ENCODE assay signal across 8 cellular contexts in genomic region chr4:118352843-118353373, GRCh38.
A peak's percentile ranks its signal among the peaks of the same experiment; 100 is the strongest.
DNase-seq lines count a peak whose midpoint lies in the region; ATAC-seq lines count a peak whose summit lies in the region.

Gene PRSS12, minus strand, starts transcription at chr4:118353003. Its CDS starts 283 bp downstream, at chr4:118352720.

- H3K4me1 Mint-ChIP-seq in stimulated activated naive B cell treated with anti-CD40 and anti-IgM and Interleukin-4, amounts not matched to agents 10 μg/mL and 1 μg/mL and 100 μg/mL, for 72 hours = peaks cover 8 to 9% of the 10 kb centered on the region in 2 donors

- H3K4me1 ChIP-seq in mucosa of rectum (ENCODE audit: control insufficient read depth in 2 of 2, insufficient read depth in 2 of 2, low read length in 2 of 2) = peaks cover 0 to 17% of the 10 kb centered on the region in 2 donors

- H3K27ac Mint-ChIP-seq in stimulated activated naive B cell treated with anti-CD40 and anti-IgM and Interleukin-4, amounts not matched to agents 10 μg/mL and 1 μg/mL and 100 μg/mL, for 72 hours = peak within 1 kb of the TSS; percentile 59

- no peaks in the 10 kb centered on the region for H3K36me3 ChIP-seq in mucosa of rectum (ENCODE audit: control insufficient read depth in 2 of 2, insufficient read depth in 2 of 2, low read length in 2 of 2)

- H3K27ac ChIP-seq in mucosa of rectum (ENCODE audit: low read depth in 2 of 2, low read length in 2 of 2) = peak within 1 kb of the TSS; percentile 84 to 88

- H3K27me3 Mint-ChIP-seq in stimulated activated naive B cell treated with anti-CD40 and anti-IgM and Interleukin-4, amounts not matched to agents 10 μg/mL and 1 μg/mL and 100 μg/mL, for 72 hours = peaks cover 59 to 72% of the 10 kb centered on the region in 2 donors

- no peaks in the 10 kb centered on the region for H3K9me3 ChIP-seq in mucosa of rectum (ENCODE audit: control insufficient read depth in 2 of 2, low read length in 2 of 2)

- peak; percentile 93 for DNase-seq in AG08396 (ENCODE audit: low spot score)
- DNase-seq in NCI-H510A (lab: John Stamatoyannopoulos, UW) = peak; percentile 47
- DNase-seq in activated CD8-positive, alpha-beta memory T cell treated with anti-CD3 and anti-CD28 coated beads for 24 hours = peak; percentile 79
- peak; percentile 65 for DNase-seq in epidermal melanocyte (ENCODE audit: insufficient read length, low spot score)
- DNase-seq in stimulated activated naive B cell treated with anti-CD40 and anti-IgM and Interleukin-4, amounts not matched to agents 10 μg/mL and 1 μg/mL and 100 μg/mL, for 72 hours = peak; percentile 52

- ATAC-seq in GM18870 (IDR thresholded peaks at IDR 0.05; ENCODE audit: unreplicated experiment) = peak; percentile 85
- peak; percentile 96 for ATAC-seq in HG03066 (IDR thresholded peaks at IDR 0.05; ENCODE audit: low read depth, unreplicated experiment)
- peak; percentile 93 to 94 for ATAC-seq in stimulated activated naive B cell treated with anti-CD40 and anti-IgM and Interleukin-4, amounts not matched to agents 10 μg/mL and 1 μg/mL and 100 μg/mL, for 72 hours (replicated peaks)

- H3K4me3 Mint-ChIP-seq in stimulated activated naive B cell treated with anti-CD40 and anti-IgM and Interleukin-4, amounts not matched to agents 10 μg/mL and 1 μg/mL and 100 μg/mL, for 72 hours = peak within 1 kb of the TSS; percentile 72 to 77

- H3K4me3 ChIP-seq in mucosa of rectum (ENCODE audit: low read length in 2 of 2) = peak within 1 kb of the TSS; percentile 66 to 70

- H3K9ac ChIP-seq in mucosa of rectum (ENCODE audit: low read depth in 1 of 2, low read length in 2 of 2) = peak within 1 kb of the TSS; percentile 47 to 81

- H3K36me3 Mint-ChIP-seq in stimulated activated naive B cell treated with anti-CD40 and anti-IgM and Interleukin-4, amounts not matched to agents 10 μg/mL and 1 μg/mL and 100 μg/mL, for 72 hours = no peaks in the 10 kb centered on the region

- no peaks in the 10 kb centered on the region for H3K9me3 Mint-ChIP-seq in stimulated activated naive B cell treated with anti-CD40 and anti-IgM and Interleukin-4, amounts not matched to agents 10 μg/mL and 1 μg/mL and 100 μg/mL, for 72 hours

- peaks cover 2 to 6% of the 10 kb centered on the region in 2 donors for H3K27me3 ChIP-seq in mucosa of rectum (ENCODE audit: control insufficient read depth in 2 of 2, insufficient read depth in 2 of 2, low read length in 2 of 2)

Comparison
In these comparisons a context has a peak if more than half of its experiments do, and no peak if none do; other contexts are left out.
1. Peak in every context shown above with its lines: DNase-seq, ATAC-seq, H3K4me3 ChIP-seq and H3K27ac ChIP-seq.